In genomic region chr9:38214441-38214840, GRCh38 we compare ENCODE assay signal across 20 cellular contexts.
DNase-seq lines count a peak whose midpoint lies in the region; ATAC-seq and TF ChIP-seq lines count a peak whose summit lies in the region.
"Had no signal": no experiment of that assay in that cellular context is flagged by ENCODE, and none has a peak within 500 bp of the region (broad histone marks: within the 10 kb centered on the region; RNA-seq: fewer than 3 reads in every experiment).

No MANE protein-coding gene starts in this region.

- peak overlapping the region in 3 of 5 experiments; percentile 20 to 29 (median 24) for H3K27ac Mint-ChIP-seq in brain
- no peak overlapping the region for H3K27ac Mint-ChIP-seq in T-cell
- H3K27ac Mint-ChIP-seq in immature natural killer cell: no peak overlapping the region
- H3K27ac Mint-ChIP-seq: HFFc6 had no signal

- no peak overlapping the region for H2BK120ac ChIP-seq in trophoblast cell (ENCODE audit: insufficient read depth, low read length, poor library complexity)

- H3K18ac ChIP-seq in trophoblast cell (ENCODE audit: low read length): no peak overlapping the region

- WGBS in SK-N-SH (ENCODE audit: low lambda C conversion rate): 61% methylated on average over 3 of the region's 3 CpGs
- no CpG with 5 or more reads among the region's 3 CpGs for WGBS in trophoblast cell (ENCODE audit: extremely low coverage, insufficient coverage, insufficient read length)

- H3K23ac ChIP-seq in trophoblast cell (ENCODE audit: low read length): no peak overlapping the region

- H3K79me2 ChIP-seq in SK-N-SH (ENCODE audit: insufficient read depth): no peaks in the 10 kb centered on the region
- H3K79me2 ChIP-seq in trophoblast cell (ENCODE audit: control insufficient read depth, insufficient read depth, low read length, poor library complexity): no peaks in the 10 kb centered on the region

- H3K36me3 Mint-ChIP-seq in brain (no peaks in the 10 kb centered on the region), T-cell (no peaks in the 10 kb centered on the region), immature natural killer cell (peaks cover 0 to 9% (median 0%) of the 10 kb centered on the region in 3 donors)
- H3K36me3 Mint-ChIP-seq: CD14-positive monocyte had no signal

- H3K36me3 ChIP-seq in SK-N-SH (replicated peaks in 1 of 2; ENCODE audit: control insufficient read depth in 1 of 2, insufficient read depth in 2 of 2, low read length in 1 of 2) (no peaks in the 10 kb centered on the region), trophoblast cell (ENCODE audit: control insufficient read depth in 1 of 2, insufficient read depth in 2 of 2, low read length in 2 of 2) (no peaks in the 10 kb centered on the region)
- H3K36me3 ChIP-seq: MG63 had no signal

- peaks cover 1% of the 10 kb centered on the region for H3K79me1 ChIP-seq in trophoblast cell (ENCODE audit: low read length)

- TF ChIP-seq CTCF in SK-N-SH (IDR thresholded peaks at IDR 0.05): no peak
- no peak for TF ChIP-seq CTCF in brain (conservative IDR thresholded peaks at IDR 0.05)

- peak overlapping the region in 3 of 5 experiments; percentile 5 to 35 (median 12) for H3K4me3 Mint-ChIP-seq in brain
- no peak overlapping the region for H3K4me3 Mint-ChIP-seq in T-cell
- H3K4me3 Mint-ChIP-seq in immature natural killer cell: no peak overlapping the region
- H3K4me3 Mint-ChIP-seq: CD14-positive monocyte, HFFc6 had no signal

- H3K4ac ChIP-seq in trophoblast cell (ENCODE audit: low read depth, low read length): no peak overlapping the region

- TF ChIP-seq RAD21 in SK-N-SH (IDR thresholded peaks at IDR 0.05; ENCODE audit: low read length): 0 out of 2 replicates have a peak, but pooled peaks have one; percentile 4

- H3K4me1 ChIP-seq in SK-N-SH (ENCODE audit: control insufficient read depth in 1 of 2, insufficient read depth in 2 of 2, low read depth in 1 of 2, low read length in 1 of 2): peaks cover 0 to 37% of the 10 kb centered on the region in 2 experiments; a peak in 2 of 4 replicates
- H3K4me1 ChIP-seq in trophoblast cell (ENCODE audit: control insufficient read depth in 1 of 2, insufficient read depth in 2 of 2, low read length in 2 of 2): peaks cover 0 to 3% of the 10 kb centered on the region in 2 experiments

- no peak overlapping the region for H3K9ac ChIP-seq in SK-N-SH
- H3K9ac ChIP-seq in trophoblast cell (ENCODE audit: low read length): no peak overlapping the region

- no peak overlapping the region for H2AFZ ChIP-seq in SK-N-SH (ENCODE audit: low read depth)
- no peak overlapping the region for H2AFZ ChIP-seq in trophoblast cell (ENCODE audit: insufficient read depth, low read length, poor library complexity)

- H3K9me3 ChIP-seq in SK-N-SH (no peaks in the 10 kb centered on the region), trophoblast cell (ENCODE audit: insufficient read depth, low read depth, low read length) (no peaks in the 10 kb centered on the region)
- H3K9me3 ChIP-seq: MG63 had no signal

- H3K4me1 Mint-ChIP-seq in brain (peaks cover 40% of the 10 kb centered on the region), T-cell (peaks cover 0 to 13% (median 0%) of the 10 kb centered on the region in 3 donors), immature natural killer cell (no peaks in the 10 kb centered on the region)

- H3K9me2 ChIP-seq in SK-N-SH: no peaks in the 10 kb centered on the region

- peaks cover 0 to 8% (median 6%) of the 10 kb centered on the region in 5 experiments for H3K9me3 Mint-ChIP-seq in brain
- no peaks in the 10 kb centered on the region for H3K9me3 Mint-ChIP-seq in T-cell
- H3K9me3 Mint-ChIP-seq in immature natural killer cell: peaks cover 0 to 2% (median under 1%) of the 10 kb centered on the region in 6 donors
- H3K9me3 Mint-ChIP-seq: HFFc6 had no signal

- H3K27me3 ChIP-seq in SK-N-SH (ENCODE audit: insufficient read depth): no peaks in the 10 kb centered on the region
- H3K27me3 ChIP-seq in trophoblast cell (ENCODE audit: insufficient read depth, low read length): peaks cover 1% of the 10 kb centered on the region
- H3K27me3 ChIP-seq: MG63 had no signal

- H3K4me3 ChIP-seq in SK-N-SH (ENCODE audit: low read depth in 2 of 2, low read length in 1 of 2) (no peak overlapping the region), trophoblast cell (ENCODE audit: low read depth, low read length) (no peak overlapping the region)
- H3K4me3 ChIP-seq: K562, MG63 had no signal

- H3K4me2 ChIP-seq in SK-N-SH: no peak overlapping the region
- no peak overlapping the region for H3K4me2 ChIP-seq in trophoblast cell (ENCODE audit: low read length)

- H2BK5ac ChIP-seq in trophoblast cell (ENCODE audit: low read depth, low read length, poor library complexity): no peak overlapping the region

- H3K27me3 Mint-ChIP-seq in brain (no peaks in the 10 kb centered on the region), T-cell (peaks cover 10 to 12% of the 10 kb centered on the region in 2 donors), immature natural killer cell (ENCODE audit: low read depth in 3 of 3) (peaks cover 0 to 12% (median 0%) of the 10 kb centered on the region in 3 donors)

- DNase-seq in SK-N-SH (peak; percentile 42), iPS DF 4.7 (ENCODE audit: extremely low read depth, low spot score) (peak; percentile 78), trophoblast cell (no peak), T-cell (no peak), NCI-H1930 (lab: John Stamatoyannopoulos, UW) (no peak), immature natural killer cell (no peak)
- DNase-seq: AML-193, EL, HFFc6, MG63, NCI-H187, NCI-H2107, NCI-H446 treated with DMSO at 0.1 percent for 48 hours, SIG-M5 had no signal

- no peak overlapping the region for H2AK5ac ChIP-seq in trophoblast cell (ENCODE audit: low read length)

- H3K27ac ChIP-seq in SK-N-SH (ENCODE audit: low read depth in 2 of 2, low read length in 1 of 2) (peak overlapping the region in 1 of 2 experiments; percentile 50; a peak in 2 of 4 replicates), trophoblast cell (ENCODE audit: low read depth, low read length) (no peak overlapping the region)
- H3K27ac ChIP-seq: HL-60 had no signal

- ATAC-seq in SK-N-SH treated with all-trans-retinoic acid at 6 μM for 48 hours: no peak
- no peak for ATAC-seq in T-cell (replicated peaks in 1 of 4)
- ATAC-seq: HepG2, K562 had no signal

- CTCF ChIA-PET in SK-N-SH (lab: Yijun Ruan, JAX): interaction anchor here (0.6 to 2.3 kb wide), 6 partner anchors 14 to 287 kb away, joined by 3 to 5 read pairs (median 3); no protein-coding TSS in a partner anchor
- CTCF ChIA-PET in T-cell (lab: Charles Lee): no interaction called here

- POLR2A ChIA-PET in SK-N-SH (lab: Yijun Ruan, JAX) (interaction anchor here (1.5 kb wide), 1 partner anchor 13 kb away, joined by 7 read pairs; no protein-coding TSS in a partner anchor), T-cell (lab: Charles Lee) (no interaction called here)

- H2BK12ac ChIP-seq in trophoblast cell (ENCODE audit: low read length): peak overlapping the region; percentile 28

- H3K14ac ChIP-seq in trophoblast cell (ENCODE audit: low read length): no peak overlapping the region

- no peak overlapping the region for H4K12ac ChIP-seq in trophoblast cell (ENCODE audit: low read depth, low read length)

- no peaks in the 10 kb centered on the region for H4K20me1 ChIP-seq in SK-N-SH (ENCODE audit: insufficient read depth)

- no peak for TF ChIP-seq EP300 in SK-N-SH (IDR thresholded peaks at IDR 0.05; ENCODE audit: borderline replicate concordance in 1 of 2, low read depth in 1 of 2, low read length in 1 of 2)

- no peak overlapping the region for H4K8ac ChIP-seq in trophoblast cell (ENCODE audit: low read depth, low read length)

- H3F3A ChIP-seq in SK-N-SH (replicated peaks; ENCODE audit: insufficient read depth): no peaks in the 10 kb centered on the region

- no peak overlapping the region for H4K91ac ChIP-seq in trophoblast cell (ENCODE audit: low read depth, low read length)

TF ChIP-seq in SK-N-SH, 30 proteins besides CTCF, POLR2A, EP300 and RAD21:
- no peak for TF ChIP-seq JUND (IDR thresholded peaks at IDR 0.05)
- no peak for TF ChIP-seq YY1 (IDR thresholded peaks at IDR 0.05; ENCODE audit: low read depth)
- no peak for TF ChIP-seq NRF1 (IDR thresholded peaks at IDR 0.05; ENCODE audit: low read depth, low read length)
- TF ChIP-seq ELF1 (IDR thresholded peaks at IDR 0.05): no peak
- no peak for TF ChIP-seq MAX (IDR thresholded peaks at IDR 0.05; ENCODE audit: low read depth)
- no peak for TF ChIP-seq MEF2A (IDR thresholded peaks at IDR 0.05; ENCODE audit: borderline replicate concordance, low read depth)
- TF ChIP-seq TAF1 (IDR thresholded peaks at IDR 0.05; ENCODE audit: borderline replicate concordance, low read depth, low read length): no peak
- TF ChIP-seq TCF12 (IDR thresholded peaks at IDR 0.05): no peak
- TF ChIP-seq GABPA (IDR thresholded peaks at IDR 0.05; ENCODE audit: low read depth): no peak
- no peak for TF ChIP-seq RFX5 (IDR thresholded peaks at IDR 0.05; ENCODE audit: low read length)
- no peak for TF ChIP-seq EZH2phosphoT487 (IDR thresholded peaks at IDR 0.05; ENCODE audit: borderline replicate concordance, low read depth)
- no peak for TF ChIP-seq POLR2AphosphoS5 (IDR thresholded peaks at IDR 0.05; ENCODE audit: low read depth, low read length)

TF ChIP-seq in SK-N-SH treated with all-trans-retinoic acid at 6 μM for 48 hours, 23 proteins besides CTCF, POLR2A, EP300 and RAD21 (continues in another document):
- TF ChIP-seq SNAI2 (CRISPR knock-in tag; IDR thresholded peaks at IDR 0.05) (no peak), ZNF565 (CRISPR knock-in tag; conservative IDR thresholded peaks at IDR 0.05; ENCODE audit: low read depth) (no peak), CSRNP3 (CRISPR knock-in tag; IDR thresholded peaks at IDR 0.05) (no peak), RARB (CRISPR knock-in tag; IDR thresholded peaks at IDR 0.05) (no peak)

Comparison
In these comparisons a context has a peak if more than half of its experiments do, and no peak if none do; other contexts are left out.
1. DNase-seq: peak in SK-N-SH (single experiment) and iPS DF 4.7 (single experiment); none in trophoblast cell (0 of 2), T-cell (0 of 34), NCI-H1930 (0 of 2) and immature natural killer cell (0 of 3).
2. H3K27ac Mint-ChIP-seq: peak in brain (3 of 5); none in T-cell (0 of 2) and immature natural killer cell (0 of 6).
3. H3K4me3 Mint-ChIP-seq: peak in brain (3 of 5); none in T-cell (0 of 3) and immature natural killer cell (0 of 5).